Comparison of ENCODE assay signal across 1 cellular context in the genomic region with DNA sequence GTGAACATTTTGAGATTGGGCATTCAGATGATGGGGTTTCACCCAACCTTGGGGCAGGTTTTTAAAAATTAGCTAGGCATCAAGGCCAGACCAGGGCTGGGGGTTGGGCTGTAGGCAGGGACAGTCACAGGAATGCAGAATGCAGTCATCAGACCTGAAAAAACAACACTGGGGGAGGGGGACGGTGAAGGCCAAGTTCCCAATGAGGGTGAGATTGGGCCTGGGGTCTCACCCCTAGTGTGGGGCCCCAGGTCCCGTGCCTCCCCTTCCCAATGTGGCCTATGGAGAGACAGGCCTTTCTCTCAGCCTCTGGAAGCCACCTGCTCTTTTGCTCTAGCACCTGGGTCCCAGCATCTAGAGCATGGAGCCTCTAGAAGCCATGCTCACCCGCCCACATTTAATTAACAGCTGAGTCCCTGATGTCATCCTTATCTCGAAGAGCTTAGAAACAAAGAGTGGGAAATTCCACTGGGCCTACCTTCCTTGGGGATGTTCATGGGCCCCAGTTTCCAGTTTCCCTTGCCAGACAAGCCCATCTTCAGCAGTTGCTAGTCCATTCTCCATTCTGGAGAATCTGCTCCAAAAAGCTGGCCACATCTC.
TF ChIP-seq lines count a peak whose summit lies in the region.

No MANE protein-coding gene starts in this region.

TF ChIP-seq in HEK293, 187 proteins besides CTCF, POLR2A, EP300 and RAD21 (continued from another document):
- TF ChIP-seq, protein P1, sequence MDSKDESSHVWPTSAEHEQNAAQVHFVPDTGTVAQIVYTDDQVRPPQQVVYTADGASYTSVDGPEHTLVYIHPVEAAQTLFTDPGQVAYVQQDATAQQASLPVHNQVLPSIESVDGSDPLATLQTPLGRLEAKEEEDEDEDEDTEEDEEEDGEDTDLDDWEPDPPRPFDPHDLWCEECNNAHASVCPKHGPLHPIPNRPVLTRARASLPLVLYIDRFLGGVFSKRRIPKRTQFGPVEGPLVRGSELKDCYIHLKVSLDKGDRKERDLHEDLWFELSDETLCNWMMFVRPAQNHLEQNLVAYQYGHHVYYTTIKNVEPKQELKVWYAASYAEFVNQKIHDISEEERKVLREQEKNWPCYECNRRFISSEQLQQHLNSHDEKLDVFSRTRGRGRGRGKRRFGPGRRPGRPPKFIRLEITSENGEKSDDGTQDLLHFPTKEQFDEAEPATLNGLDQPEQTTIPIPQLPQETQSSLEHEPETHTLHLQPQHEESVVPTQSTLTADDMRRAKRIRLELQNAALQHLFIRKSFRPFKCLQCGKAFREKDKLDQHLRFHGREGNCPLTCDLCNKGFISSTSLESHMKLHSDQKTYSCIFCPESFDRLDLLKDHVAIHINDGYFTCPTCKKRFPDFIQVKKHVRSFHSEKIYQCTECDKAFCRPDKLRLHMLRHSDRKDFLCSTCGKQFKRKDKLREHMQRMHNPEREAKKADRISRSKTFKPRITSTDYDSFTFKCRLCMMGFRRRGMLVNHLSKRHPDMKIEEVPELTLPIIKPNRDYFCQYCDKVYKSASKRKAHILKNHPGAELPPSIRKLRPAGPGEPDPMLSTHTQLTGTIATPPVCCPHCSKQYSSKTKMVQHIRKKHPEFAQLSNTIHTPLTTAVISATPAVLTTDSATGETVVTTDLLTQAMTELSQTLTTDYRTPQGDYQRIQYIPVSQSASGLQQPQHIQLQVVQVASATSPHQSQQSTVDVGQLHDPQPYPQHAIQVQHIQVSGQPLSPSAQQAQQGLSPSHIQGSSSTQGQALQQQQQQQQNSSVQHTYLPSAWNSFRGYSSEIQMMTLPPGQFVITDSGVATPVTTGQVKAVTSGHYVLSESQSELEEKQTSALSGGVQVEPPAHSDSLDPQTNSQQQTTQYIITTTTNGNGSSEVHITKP (tag by site-specific recombination; IDR thresholded peaks at IDR 0.05), result peak; percentile 88
- TF ChIP-seq KLF16 (tag by site-specific recombination; IDR thresholded peaks at IDR 0.05), result no peak
- TF ChIP-seq WT1 (tag by site-specific recombination; IDR thresholded peaks at IDR 0.05), result no peak
- TF ChIP-seq ZNF214 (tag by site-specific recombination; IDR thresholded peaks at IDR 0.05; ENCODE audit: borderline replicate concordance), result no peak
- TF ChIP-seq ZFP37 (tag by site-specific recombination; IDR thresholded peaks at IDR 0.05), result 0 out of 2 replicates have a peak, but pooled peaks have one; percentile 35
- TF ChIP-seq, protein P2, sequence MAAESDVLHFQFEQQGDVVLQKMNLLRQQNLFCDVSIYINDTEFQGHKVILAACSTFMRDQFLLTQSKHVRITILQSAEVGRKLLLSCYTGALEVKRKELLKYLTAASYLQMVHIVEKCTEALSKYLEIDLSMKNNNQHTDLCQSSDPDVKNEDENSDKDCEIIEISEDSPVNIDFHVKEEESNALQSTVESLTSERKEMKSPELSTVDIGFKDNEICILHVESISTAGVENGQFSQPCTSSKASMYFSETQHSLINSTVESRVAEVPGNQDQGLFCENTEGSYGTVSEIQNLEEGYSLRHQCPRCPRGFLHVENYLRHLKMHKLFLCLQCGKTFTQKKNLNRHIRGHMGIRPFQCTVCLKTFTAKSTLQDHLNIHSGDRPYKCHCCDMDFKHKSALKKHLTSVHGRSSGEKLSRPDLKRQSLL (tag by site-specific recombination; IDR thresholded peaks at IDR 0.05), result peak; percentile 94
- TF ChIP-seq, protein P3, sequence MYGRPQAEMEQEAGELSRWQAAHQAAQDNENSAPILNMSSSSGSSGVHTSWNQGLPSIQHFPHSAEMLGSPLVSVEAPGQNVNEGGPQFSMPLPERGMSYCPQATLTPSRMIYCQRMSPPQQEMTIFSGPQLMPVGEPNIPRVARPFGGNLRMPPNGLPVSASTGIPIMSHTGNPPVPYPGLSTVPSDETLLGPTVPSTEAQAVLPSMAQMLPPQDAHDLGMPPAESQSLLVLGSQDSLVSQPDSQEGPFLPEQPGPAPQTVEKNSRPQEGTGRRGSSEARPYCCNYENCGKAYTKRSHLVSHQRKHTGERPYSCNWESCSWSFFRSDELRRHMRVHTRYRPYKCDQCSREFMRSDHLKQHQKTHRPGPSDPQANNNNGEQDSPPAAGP (tag by site-specific recombination; IDR thresholded peaks at IDR 0.05), result no peak
- TF ChIP-seq, protein P4, sequence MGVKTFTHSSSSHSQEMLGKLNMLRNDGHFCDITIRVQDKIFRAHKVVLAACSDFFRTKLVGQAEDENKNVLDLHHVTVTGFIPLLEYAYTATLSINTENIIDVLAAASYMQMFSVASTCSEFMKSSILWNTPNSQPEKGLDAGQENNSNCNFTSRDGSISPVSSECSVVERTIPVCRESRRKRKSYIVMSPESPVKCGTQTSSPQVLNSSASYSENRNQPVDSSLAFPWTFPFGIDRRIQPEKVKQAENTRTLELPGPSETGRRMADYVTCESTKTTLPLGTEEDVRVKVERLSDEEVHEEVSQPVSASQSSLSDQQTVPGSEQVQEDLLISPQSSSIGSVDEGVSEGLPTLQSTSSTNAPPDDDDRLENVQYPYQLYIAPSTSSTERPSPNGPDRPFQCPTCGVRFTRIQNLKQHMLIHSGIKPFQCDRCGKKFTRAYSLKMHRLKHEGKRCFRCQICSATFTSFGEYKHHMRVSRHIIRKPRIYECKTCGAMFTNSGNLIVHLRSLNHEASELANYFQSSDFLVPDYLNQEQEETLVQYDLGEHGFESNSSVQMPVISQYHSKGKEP (tag by site-specific recombination; IDR thresholded peaks at IDR 0.05), result no peak
- TF ChIP-seq, protein P5, sequence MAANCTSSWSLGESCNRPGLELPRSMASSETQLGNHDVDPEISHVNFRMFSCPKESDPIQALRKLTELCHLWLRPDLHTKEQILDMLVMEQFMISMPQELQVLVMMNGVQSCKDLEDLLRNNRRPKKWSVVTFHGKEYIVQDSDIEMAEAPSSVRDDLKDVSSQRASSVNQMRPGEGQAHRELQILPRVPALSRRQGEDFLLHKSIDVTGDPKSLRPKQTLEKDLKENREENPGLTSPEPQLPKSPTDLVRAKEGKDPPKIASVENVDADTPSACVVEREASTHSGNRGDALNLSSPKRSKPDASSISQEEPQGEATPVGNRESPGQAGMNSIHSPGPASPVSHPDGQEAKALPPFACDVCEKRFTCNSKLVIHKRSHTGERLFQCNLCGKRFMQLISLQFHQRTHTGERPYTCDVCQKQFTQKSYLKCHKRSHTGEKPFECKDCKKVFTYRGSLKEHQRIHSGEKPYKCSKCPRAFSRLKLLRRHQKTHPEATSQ (tag by site-specific recombination; IDR thresholded peaks at IDR 0.05), result no peak
- no peak for TF ChIP-seq GFI1B (tag by site-specific recombination; IDR thresholded peaks at IDR 0.05)
- TF ChIP-seq ZNF404 (tag by site-specific recombination; IDR thresholded peaks at IDR 0.05), result no peak
- 0 out of 2 replicates have a peak, but pooled peaks have one; percentile 12 for TF ChIP-seq ZBTB21 (tag by site-specific recombination; IDR thresholded peaks at IDR 0.05)
- TF ChIP-seq ZNF629 (tag by site-specific recombination; IDR thresholded peaks at IDR 0.05), result peak; percentile 49; the same call in 1 of the 2 replicates
- TF ChIP-seq, protein P6, sequence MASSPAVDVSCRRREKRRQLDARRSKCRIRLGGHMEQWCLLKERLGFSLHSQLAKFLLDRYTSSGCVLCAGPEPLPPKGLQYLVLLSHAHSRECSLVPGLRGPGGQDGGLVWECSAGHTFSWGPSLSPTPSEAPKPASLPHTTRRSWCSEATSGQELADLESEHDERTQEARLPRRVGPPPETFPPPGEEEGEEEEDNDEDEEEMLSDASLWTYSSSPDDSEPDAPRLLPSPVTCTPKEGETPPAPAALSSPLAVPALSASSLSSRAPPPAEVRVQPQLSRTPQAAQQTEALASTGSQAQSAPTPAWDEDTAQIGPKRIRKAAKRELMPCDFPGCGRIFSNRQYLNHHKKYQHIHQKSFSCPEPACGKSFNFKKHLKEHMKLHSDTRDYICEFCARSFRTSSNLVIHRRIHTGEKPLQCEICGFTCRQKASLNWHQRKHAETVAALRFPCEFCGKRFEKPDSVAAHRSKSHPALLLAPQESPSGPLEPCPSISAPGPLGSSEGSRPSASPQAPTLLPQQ (tag by site-specific recombination; IDR thresholded peaks at IDR 0.05), result 0 out of 2 replicates have a peak, but pooled peaks have one; percentile 26
- TF ChIP-seq, protein P7, sequence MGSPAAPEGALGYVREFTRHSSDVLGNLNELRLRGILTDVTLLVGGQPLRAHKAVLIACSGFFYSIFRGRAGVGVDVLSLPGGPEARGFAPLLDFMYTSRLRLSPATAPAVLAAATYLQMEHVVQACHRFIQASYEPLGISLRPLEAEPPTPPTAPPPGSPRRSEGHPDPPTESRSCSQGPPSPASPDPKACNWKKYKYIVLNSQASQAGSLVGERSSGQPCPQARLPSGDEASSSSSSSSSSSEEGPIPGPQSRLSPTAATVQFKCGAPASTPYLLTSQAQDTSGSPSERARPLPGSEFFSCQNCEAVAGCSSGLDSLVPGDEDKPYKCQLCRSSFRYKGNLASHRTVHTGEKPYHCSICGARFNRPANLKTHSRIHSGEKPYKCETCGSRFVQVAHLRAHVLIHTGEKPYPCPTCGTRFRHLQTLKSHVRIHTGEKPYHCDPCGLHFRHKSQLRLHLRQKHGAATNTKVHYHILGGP (tag by site-specific recombination; IDR thresholded peaks at IDR 0.05), result no peak
- no peak for TF ChIP-seq ZFP41 (tag by site-specific recombination; IDR thresholded peaks at IDR 0.05; ENCODE audit: borderline replicate concordance)
- TF ChIP-seq SP7 (tag by site-specific recombination; IDR thresholded peaks at IDR 0.05), result peak; percentile 42; the same call in 1 of the 2 replicates
- TF ChIP-seq KLF8 (tag by site-specific recombination; IDR thresholded peaks at IDR 0.05), result 0 out of 2 replicates have a peak, but pooled peaks have one; percentile 15
- TF ChIP-seq EGR2 (tag by site-specific recombination; IDR thresholded peaks at IDR 0.05; ENCODE audit: low read depth), result 0 out of 2 replicates have a peak, but pooled peaks have one; percentile 39
- TF ChIP-seq ZNF555 (tag by site-specific recombination; conservative IDR thresholded peaks at IDR 0.05), result no peak
- no peak for TF ChIP-seq ZSCAN23 (tag by site-specific recombination; IDR thresholded peaks at IDR 0.05)
TF ChIP-seq in HEK293: peak in this region for 10.
